8 cellular contexts compared by ENCODE assay signal in the genomic region with DNA sequence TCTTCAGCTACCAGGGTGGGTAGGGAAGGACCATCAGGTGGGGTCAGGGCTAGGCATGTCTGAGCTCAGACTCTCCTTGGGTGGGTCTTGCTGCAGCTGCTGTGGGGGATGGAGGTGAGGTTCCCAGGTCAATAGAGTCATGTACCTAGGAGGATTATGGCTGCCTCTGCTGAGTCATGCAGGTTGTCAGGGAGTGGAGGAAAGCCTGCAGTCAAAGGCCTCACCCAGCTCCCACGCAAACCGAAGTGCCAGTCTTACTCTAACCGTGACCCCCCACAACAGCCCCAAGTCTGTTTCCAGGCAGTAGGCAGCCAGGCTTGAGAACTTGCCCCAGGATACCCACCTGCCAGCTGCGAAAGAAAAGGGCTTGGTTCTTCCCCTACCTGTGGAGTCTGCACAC.
"Had no signal": no experiment of that assay in that cellular context is flagged by ENCODE, and none has a peak within 500 bp of the region (broad histone marks: within the 10 kb centered on the region; RNA-seq: fewer than 3 reads in every experiment).

No MANE protein-coding gene starts in this region.

- H3K9me3 Mint-ChIP-seq: HFFc6 had no signal

- H3K27ac Mint-ChIP-seq: HFFc6, IgD-negative memory B cell had no signal

- DNase-seq: GOT3, H7, HFFc6 had no signal

- H3K4me1 Mint-ChIP-seq: IgD-negative memory B cell had no signal

- H3K9me3 ChIP-seq: HAP-1 had no signal

- H3K4me3 ChIP-seq: HAP-1 had no signal

- H3K4me3 Mint-ChIP-seq: HFFc6, IgD-negative memory B cell had no signal

- H3K27ac ChIP-seq: HL-60 had no signal

- ATAC-seq: HCT116, HepG2 had no signal

- H3K27me3 Mint-ChIP-seq: IgD-negative memory B cell had no signal

- FAIRE-seq: HepG2 had no signal

- H3K36me3 ChIP-seq: HAP-1 had no signal
